7 cellular contexts compared by ENCODE assay signal in the genomic region with DNA sequence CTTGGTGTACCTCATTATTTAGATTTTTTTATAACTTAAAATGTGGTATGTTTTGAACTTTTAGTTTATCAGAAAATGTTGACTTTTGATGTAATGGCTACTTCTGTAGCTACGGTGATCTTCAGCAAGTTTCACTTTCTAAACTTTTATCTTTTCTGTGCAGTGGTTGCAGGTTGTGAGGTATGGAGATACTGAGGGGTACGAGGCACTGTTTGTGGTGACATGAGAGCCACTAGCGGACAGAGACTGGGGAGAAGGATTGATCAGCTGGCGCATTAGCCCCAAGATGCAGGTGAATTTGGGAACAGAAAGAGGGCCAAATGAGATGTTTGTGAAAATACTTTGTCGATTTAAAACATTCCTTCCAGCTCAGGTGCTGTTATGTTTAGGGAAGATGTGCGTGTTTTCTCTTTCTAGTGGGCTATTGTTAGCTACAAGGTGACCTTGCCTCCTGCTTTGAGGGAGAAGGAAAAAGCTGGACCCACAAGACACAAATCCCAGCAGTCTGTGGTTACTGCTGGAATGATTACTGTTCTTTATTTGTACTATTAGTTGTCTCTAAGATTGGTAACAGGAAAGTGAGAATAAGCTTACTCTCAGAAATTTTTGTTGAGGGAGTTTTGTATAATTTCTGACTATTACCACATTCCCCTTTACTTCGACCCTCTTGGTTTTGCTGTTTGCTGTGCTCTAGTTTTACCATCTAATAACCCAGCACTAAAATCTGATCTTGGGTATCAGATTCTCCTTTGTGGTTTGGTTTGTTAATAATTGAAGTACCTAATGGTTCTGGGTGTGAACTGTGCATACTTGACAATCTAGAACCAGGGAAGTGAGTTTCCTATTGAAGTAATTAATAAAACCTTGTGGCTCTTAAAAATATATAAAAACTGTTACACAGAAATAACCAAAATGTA.
A peak's percentile ranks its signal among the peaks of the same experiment; 100 is the strongest.
DNase-seq lines count a peak whose midpoint lies in the region; ATAC-seq and TF ChIP-seq lines count a peak whose summit lies in the region.

No MANE protein-coding gene starts in this region.

- peaks cover 14% of the 10 kb centered on the region for H3K36me3 Mint-ChIP-seq in activated T-helper 1 cell treated with anti-CD3 and anti-CD28 coated beads, Interleukin-12 subunit alpha, Interleukin-12 subunit beta, Interleukin-2, Interleukin-4 antibody, amounts not matched to agents 30 ng/mL and 10 ng/mL and 1 ng/mL, durations not matched to agents 14 hours and 24 hours and 36 hours (ENCODE audit: low read depth)
- no peaks in the 10 kb centered on the region for H3K36me3 Mint-ChIP-seq in progenitor cell of endocrine pancreas (ENCODE audit: insufficient read depth)

- no peaks in the 10 kb centered on the region for H3K9me3 Mint-ChIP-seq in activated T-helper 1 cell treated with anti-CD3 and anti-CD28 coated beads, Interleukin-12 subunit alpha, Interleukin-12 subunit beta, Interleukin-2, Interleukin-4 antibody, amounts not matched to agents 30 ng/mL and 10 ng/mL and 1 ng/mL, durations not matched to agents 14 hours and 24 hours and 36 hours
- H3K9me3 Mint-ChIP-seq in progenitor cell of endocrine pancreas (ENCODE audit: low read depth), result no peaks in the 10 kb centered on the region

- intact Hi-C loops in activated T-helper 1 cell treated with anti-CD3 and anti-CD28 coated beads, Interleukin-12 subunit alpha, Interleukin-12 subunit beta, Interleukin-2, Interleukin-4 antibody, amounts not matched to agents 30 ng/mL and 10 ng/mL and 1 ng/mL, durations not matched to agents 14 hours and 24 hours and 36 hours (cut with micrococcal nuclease), result loop anchor here (5.0 kb wide), 1 partner anchor 121 kb away; no protein-coding TSS in a partner anchor

- peaks cover 80% of the 10 kb centered on the region for H3K4me1 Mint-ChIP-seq in activated T-helper 1 cell treated with anti-CD3 and anti-CD28 coated beads, Interleukin-12 subunit alpha, Interleukin-12 subunit beta, Interleukin-2, Interleukin-4 antibody, amounts not matched to agents 30 ng/mL and 10 ng/mL and 1 ng/mL, durations not matched to agents 14 hours and 24 hours and 36 hours (ENCODE audit: low read depth)
- H3K4me1 Mint-ChIP-seq in progenitor cell of endocrine pancreas (ENCODE audit: low read depth), result peaks cover 37% of the 10 kb centered on the region

- H3K27me3 Mint-ChIP-seq in activated T-helper 1 cell treated with anti-CD3 and anti-CD28 coated beads, Interleukin-12 subunit alpha, Interleukin-12 subunit beta, Interleukin-2, Interleukin-4 antibody, amounts not matched to agents 30 ng/mL and 10 ng/mL and 1 ng/mL, durations not matched to agents 14 hours and 24 hours and 36 hours (ENCODE audit: insufficient read depth), result no peaks in the 10 kb centered on the region
- H3K27me3 Mint-ChIP-seq in progenitor cell of endocrine pancreas, result no peaks in the 10 kb centered on the region

- no peak for DNase-seq in activated T-helper 1 cell treated with anti-CD3 and anti-CD28 coated beads, Interleukin-12 subunit alpha, Interleukin-12 subunit beta, Interleukin-2, Interleukin-4 antibody, amounts not matched to agents 30 ng/mL and 10 ng/mL and 1 ng/mL, durations not matched to agents 14 hours and 24 hours and 36 hours (ENCODE audit: low spot score)
- DNase-seq in progenitor cell of endocrine pancreas (ENCODE audit: low spot score, unreplicated experiment), result no peak
- no peak for DNase-seq in H4 (ENCODE audit: low spot score)
- DNase-seq in AG08396 (ENCODE audit: low spot score), result no peak
- DNase-seq in retina, result no peak

- no peak for TF ChIP-seq CTCF in progenitor cell of endocrine pancreas (IDR thresholded peaks at IDR 0.05; ENCODE audit: unreplicated experiment)

- ATAC-seq in GM19043 (IDR thresholded peaks at IDR 0.05; ENCODE audit: low read depth, unreplicated experiment) (peak; percentile 50), HG02885 (IDR thresholded peaks at IDR 0.05; ENCODE audit: poor library complexity, unreplicated experiment) (peak; percentile 72)

- H3K27ac Mint-ChIP-seq in activated T-helper 1 cell treated with anti-CD3 and anti-CD28 coated beads, Interleukin-12 subunit alpha, Interleukin-12 subunit beta, Interleukin-2, Interleukin-4 antibody, amounts not matched to agents 30 ng/mL and 10 ng/mL and 1 ng/mL, durations not matched to agents 14 hours and 24 hours and 36 hours, result peak overlapping the region; percentile 84
- peak overlapping the region; percentile 35 for H3K27ac Mint-ChIP-seq in progenitor cell of endocrine pancreas

- peak overlapping the region; percentile 70 for H3K4me3 Mint-ChIP-seq in activated T-helper 1 cell treated with anti-CD3 and anti-CD28 coated beads, Interleukin-12 subunit alpha, Interleukin-12 subunit beta, Interleukin-2, Interleukin-4 antibody, amounts not matched to agents 30 ng/mL and 10 ng/mL and 1 ng/mL, durations not matched to agents 14 hours and 24 hours and 36 hours
- no peak overlapping the region for H3K4me3 Mint-ChIP-seq in progenitor cell of endocrine pancreas (ENCODE audit: low read depth)
